In genomic region chr19:52296400-52296772, GRCh38 we compare ENCODE assay signal across 8 cellular contexts. TPM values are rescaled to one million over a fixed set of nuclear protein-coding genes. Genes with fewer than 3 reads are reported as not detected.
DNase-seq lines count a peak whose midpoint lies in the region; ATAC-seq lines count a peak whose summit lies in the region.

No MANE protein-coding gene starts in this region.

- peaks cover 10% of the 10 kb centered on the region for H3K4me1 ChIP-seq in adipocyte (ENCODE audit: control insufficient read depth, insufficient read depth, low read length)
- H3K4me1 ChIP-seq in thymus (ENCODE audit: control insufficient read depth, insufficient read depth, low read length), result peaks cover 10% of the 10 kb centered on the region

- H3K9ac ChIP-seq in adipocyte (ENCODE audit: low read length), result peak overlapping the region; percentile 82

- 29% methylated on average over 8 of the region's 8 CpGs for WGBS in thymus

- H3K27ac ChIP-seq in thymus (ENCODE audit: low read depth), result peak overlapping the region; percentile 70

- H3K27me3 ChIP-seq in adipocyte (replicated peaks; ENCODE audit: control insufficient read depth, insufficient read depth, low read length) (no peaks in the 10 kb centered on the region), thymus (ENCODE audit: control insufficient read depth, insufficient read depth) (no peaks in the 10 kb centered on the region)

- ATAC-seq in HG02678 (IDR thresholded peaks at IDR 0.05; ENCODE audit: unreplicated experiment) (peak; percentile 11), left colon (peak; percentile 39), HG03469 (IDR thresholded peaks at IDR 0.05; ENCODE audit: unreplicated experiment) (no peak)

- H3K36me3 ChIP-seq in adipocyte (ENCODE audit: control insufficient read depth, insufficient read depth, low read length, severe bottlenecking) (peaks cover 20% of the 10 kb centered on the region), thymus (ENCODE audit: control insufficient read depth, insufficient read depth) (peaks cover 26% of the 10 kb centered on the region)

- DNase-seq in AG20443 (ENCODE audit: low spot score) (peak; percentile 17), adipocyte (ENCODE audit: low read depth) (no peak), left colon (no peak), posterior cingulate gyrus (no peak), NCI-H2081 treated with DMSO at 0.1 percent for 48 hours (lab: John Stamatoyannopoulos, UW) (no peak)

- H3K4me3 ChIP-seq in adipocyte (ENCODE audit: low read length), result peak overlapping the region; percentile 83
- H3K4me3 ChIP-seq in thymus (ENCODE audit: low read length), result peak overlapping the region; percentile 94

- H3K9me3 ChIP-seq in adipocyte (ENCODE audit: control insufficient read depth, low read length), result peaks cover 7% of the 10 kb centered on the region
- peaks cover 9% of the 10 kb centered on the region for H3K9me3 ChIP-seq in thymus (ENCODE audit: control insufficient read depth)

- intact Hi-C loops in left colon (cut with DNase I, micrococcal nuclease) (no loop called here), posterior cingulate gyrus (cut with DNase I) (loop anchor here (2.0 kb wide), 3 partner anchors 26 to 74 kb away; no protein-coding TSS in a partner anchor)

RNA-seq across cellular contexts. Expression of gene ZNF480, which starts 0.6 kb away (rescaled TPM):
- 10 to 100 TPM; 12.1 to 14.0 TPM for total RNA-seq in left colon
- 7.2 TPM for polyA plus RNA-seq in thymus

RNA-seq across cellular contexts. Expression of gene ZNF766, which starts 27.0 kb away (rescaled TPM):
- 10 to 100 TPM in 1 of 2 donors, 1 to 10 TPM in 1; 7.8 to 11.4 TPM for total RNA-seq in left colon
- polyA plus RNA-seq in thymus, result 11.4 TPM

RNA-seq across cellular contexts. Expression of gene ZNF610, which starts 39.7 kb away (rescaled TPM):
- 1 to 10 TPM in 1 of 2 donors, under 1 TPM in 1; 0.79 to 1.1 TPM for total RNA-seq in left colon
- polyA plus RNA-seq in thymus, result 5.3 TPM
